Comparison of ENCODE assay signal across 8 cellular contexts in genomic region chr9:128339761-128340690, GRCh38. TPM values are rescaled to one million over a fixed set of nuclear protein-coding genes. Genes with fewer than 3 reads are reported as not detected.
A peak's percentile ranks its signal among the peaks of the same experiment; 100 is the strongest.
DNase-seq lines count a peak whose midpoint lies in the region; ATAC-seq and TF ChIP-seq lines count a peak whose summit lies in the region.

SLC27A4 (plus strand) TSS chr9:128340527; CDS start chr9:128343133, 2,606 bp downstream.

- H3K4me3 ChIP-seq in BJ (ENCODE audit: low read depth, low read length) (peak within 1 kb of the TSS; percentile 68), endodermal cell (ENCODE audit: low read length) (peak within 1 kb of the TSS; percentile 86)

- H3K36me3 ChIP-seq in BJ (ENCODE audit: control insufficient read depth, insufficient read depth, low read length): peaks cover 12% of the 10 kb centered on the region
- H3K36me3 ChIP-seq in endodermal cell (ENCODE audit: control insufficient read depth, insufficient read depth, low read length): peaks cover 23% of the 10 kb centered on the region

- H3K4me3 Mint-ChIP-seq in activated CD8-positive, alpha-beta memory T cell treated with anti-CD3 and anti-CD28 coated beads, Interleukin-2, amount 10 ng/mL, durations not matched to agents 7 days and 5 days: peak within 1 kb of the TSS; percentile 79
- peak within 1 kb of the TSS; percentile 77 for H3K4me3 Mint-ChIP-seq in endodermal cell

- H3K4me1 ChIP-seq in endodermal cell (ENCODE audit: control insufficient read depth, insufficient read depth, low read length): no peaks in the 10 kb centered on the region

- CTCF ChIA-PET in BJ (lab: Yijun Ruan, JAX): interaction anchor here (1.9 kb wide), 1 partner anchor 45 kb away, joined by 5 read pairs; no protein-coding TSS in a partner anchor
- CTCF ChIA-PET in activated CD8-positive, alpha-beta memory T cell treated with anti-CD3 and anti-CD28 coated beads, Interleukin-2, amount 10 ng/mL, durations not matched to agents 7 days and 5 days (lab: Charles Lee): interaction anchor here (1.7 kb wide), 1 partner anchor 21 kb away, joined by 8 read pairs; no protein-coding TSS in a partner anchor

- no peaks in the 10 kb centered on the region for H3K27me3 Mint-ChIP-seq in activated CD8-positive, alpha-beta memory T cell treated with anti-CD3 and anti-CD28 coated beads, Interleukin-2, amount 10 ng/mL, durations not matched to agents 7 days and 5 days
- no peaks in the 10 kb centered on the region for H3K27me3 Mint-ChIP-seq in endodermal cell (ENCODE audit: insufficient read depth)

- no peak within 1 kb of the TSS for H3K9ac ChIP-seq in endodermal cell (ENCODE audit: extremely low read depth, low read length, poor library complexity, severe bottlenecking)

- peak; percentile 19 for DNase-seq in BJ (ENCODE audit: low read depth)
- DNase-seq in GM19238 (ENCODE audit: insufficient read length, low spot score): peak; percentile 94
- peak; percentile 60 for DNase-seq in NOMO-1 treated with DMSO at 0.1 percent for 48 hours (lab: John Stamatoyannopoulos, UW; ENCODE audit: unreplicated experiment)
- peak; percentile 83 for DNase-seq in activated CD8-positive, alpha-beta memory T cell treated with anti-CD3 and anti-CD28 coated beads, Interleukin-2, amount 10 ng/mL, durations not matched to agents 7 days and 5 days
- DNase-seq in endodermal cell: peak; percentile 98
- DNase-seq in mesenteric fat pad (ENCODE audit: low spot score): peak; percentile 91
- peak; percentile 55 for DNase-seq in stimulated activated CD8-positive, alpha-beta memory T cell treated with anti-CD3 and anti-CD28 coated beads, Interleukin-15, amount 100 ng/mL, for 24 hours (ENCODE audit: low read depth)

- peak; percentile 84 for ATAC-seq in HG03460 (IDR thresholded peaks at IDR 0.05; ENCODE audit: unreplicated experiment)
- peak; percentile 90 for ATAC-seq in activated CD8-positive, alpha-beta memory T cell treated with anti-CD3 and anti-CD28 coated beads, Interleukin-2, amount 10 ng/mL, durations not matched to agents 7 days and 5 days

- H3K27ac Mint-ChIP-seq in activated CD8-positive, alpha-beta memory T cell treated with anti-CD3 and anti-CD28 coated beads, Interleukin-2, amount 10 ng/mL, durations not matched to agents 7 days and 5 days: peak within 1 kb of the TSS; percentile 90
- peak within 1 kb of the TSS; percentile 11 for H3K27ac Mint-ChIP-seq in endodermal cell

- no peak for TF ChIP-seq CTCF in BJ (IDR thresholded peaks at IDR 0.05; ENCODE audit: insufficient read depth, low read depth, low read length)
- no peak for TF ChIP-seq CTCF in endodermal cell (conservative IDR thresholded peaks at IDR 0.05)

- no peaks in the 10 kb centered on the region for H3K9me3 Mint-ChIP-seq in activated CD8-positive, alpha-beta memory T cell treated with anti-CD3 and anti-CD28 coated beads, Interleukin-2, amount 10 ng/mL, durations not matched to agents 7 days and 5 days (ENCODE audit: low read depth)
- no peaks in the 10 kb centered on the region for H3K9me3 Mint-ChIP-seq in endodermal cell

- no peaks in the 10 kb centered on the region for H3K36me3 Mint-ChIP-seq in activated CD8-positive, alpha-beta memory T cell treated with anti-CD3 and anti-CD28 coated beads, Interleukin-2, amount 10 ng/mL, durations not matched to agents 7 days and 5 days
- peaks cover 20% of the 10 kb centered on the region for H3K36me3 Mint-ChIP-seq in endodermal cell (ENCODE audit: low read depth)

- H3K27ac ChIP-seq in endodermal cell (ENCODE audit: low read depth, low read length): no peak within 1 kb of the TSS

- H3K9me3 ChIP-seq in endodermal cell (ENCODE audit: control insufficient read depth, low read length): no peaks in the 10 kb centered on the region

- H3K27me3 ChIP-seq in BJ (ENCODE audit: control insufficient read depth, insufficient read depth, low read length): no peaks in the 10 kb centered on the region
- H3K27me3 ChIP-seq in endodermal cell (ENCODE audit: control insufficient read depth, insufficient read depth, low read length, poor library complexity, severe bottlenecking): no peaks in the 10 kb centered on the region

- 5 to 13% methylated on average over 26 to 74 of the region's 75 CpGs for WGBS in endodermal cell (ENCODE audit: insufficient coverage in 1 of 2, insufficient read length in 1 of 2), 2 experiments

- H3K4me1 Mint-ChIP-seq in activated CD8-positive, alpha-beta memory T cell treated with anti-CD3 and anti-CD28 coated beads, Interleukin-2, amount 10 ng/mL, durations not matched to agents 7 days and 5 days: peaks cover 9% of the 10 kb centered on the region
- H3K4me1 Mint-ChIP-seq in endodermal cell: peaks cover 3% of the 10 kb centered on the region

- POLR2A ChIA-PET in BJ (lab: Charles Lee): no interaction called here

RNA-seq across cellular contexts. Expression of gene SLC27A4, which starts in this region (rescaled TPM):
- polyA plus RNA-seq in BJ (2011; rRNA removed): 9.3 and 15.2 TPM in 2 replicates
- 14.3 and 16.7 TPM in 2 replicates for polyA minus RNA-seq in BJ (2011; rRNA and poly(A)+ RNA removed)
- total RNA-seq in activated CD8-positive, alpha-beta memory T cell treated with anti-CD3 and anti-CD28 coated beads, Interleukin-2, amount 10 ng/mL, durations not matched to agents 7 days and 5 days: 10 to 100 TPM; 19.3 to 26.1 TPM
- total RNA-seq in endodermal cell (10 to 100 TPM; 22.4 to 25.0 TPM), mesenteric fat pad (27.9 TPM)
- polyA plus RNA-seq in endodermal cell (2013, experiment 1 of 2): 23.8 TPM
- 23.5 TPM for polyA plus RNA-seq in endodermal cell (2013, experiment 2 of 2)

Comparison
In these comparisons a context has a peak if more than half of its experiments do, and no peak if none do; other contexts are left out.
1. DNase-seq: peak in every context shown above with its lines; median percentile 98 in endodermal cell; 94 in GM19238; 91 in mesenteric fat pad; 83 in activated CD8-positive, alpha-beta memory T cell treated with anti-CD3 and anti-CD28 coated beads, Interleukin-2, amount 10 ng/mL, durations not matched to agents 7 days and 5 days; 60 in NOMO-1 treated with DMSO at 0.1 percent for 48 hours; 55 in stimulated activated CD8-positive, alpha-beta memory T cell treated with anti-CD3 and anti-CD28 coated beads, Interleukin-15, amount 100 ng/mL, for 24 hours; 19 in BJ.